Comparison of ENCODE assay signal across 1 cellular context in the genomic region with DNA sequence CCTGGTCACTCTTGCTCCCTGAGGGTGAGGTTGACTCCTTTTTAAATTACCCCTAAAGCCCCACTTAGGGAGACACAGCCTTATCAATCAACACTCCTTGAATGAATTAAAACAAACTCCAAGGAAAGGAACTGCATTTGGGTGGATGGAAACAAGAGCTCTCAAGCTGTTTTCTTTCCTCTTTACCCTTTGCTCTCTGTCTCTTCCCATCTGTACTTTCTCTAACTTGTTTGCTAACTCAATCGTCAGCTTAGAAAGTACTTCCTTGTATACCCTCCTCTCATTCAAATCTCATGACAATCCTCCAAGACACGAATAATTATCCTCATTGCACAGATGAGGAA.
TF ChIP-seq lines count a peak whose summit lies in the region.

No MANE protein-coding gene starts in this region.

TF ChIP-seq in HCT116, 20 proteins besides CTCF, POLR2A, EP300 and RAD21 (continued from another document):
- no peak for TF ChIP-seq EZH2phosphoT487 (IDR thresholded peaks at IDR 0.05; ENCODE audit: borderline replicate concordance)
- TF ChIP-seq SP1 (IDR thresholded peaks at IDR 0.05; ENCODE audit: low read depth): no peak
